ENCODE assay signal across 9 cellular contexts in genomic region chr10:103693812-103694205, GRCh38.
DNase-seq lines count a peak whose midpoint lies in the region; TF ChIP-seq lines count a peak whose summit lies in the region.
"Had no signal": no experiment of that assay in that cellular context is flagged by ENCODE, and none has a peak within 500 bp of the region (broad histone marks: within the 10 kb centered on the region; RNA-seq: fewer than 3 reads in every experiment).

No MANE protein-coding gene starts in this region.

- H3K36me3 ChIP-seq in KMS-11 (ENCODE audit: insufficient read depth) (no peaks in the 10 kb centered on the region), ovary (no peaks in the 10 kb centered on the region)

- H3K27me3 Mint-ChIP-seq in Calu3 (ENCODE audit: unreplicated experiment), result peaks cover 16% of the 10 kb centered on the region

- H3K9me3 ChIP-seq in ovary, result no peaks in the 10 kb centered on the region

- H3K4me3 ChIP-seq in KMS-11 (IDR thresholded peaks at IDR 0.05; ENCODE audit: insufficient read depth, low read depth, low read length) (no peak overlapping the region), coronary artery (peak overlapping the region; percentile 70), ovary (peak overlapping the region; percentile 33)

- H3K4me2 ChIP-seq in KMS-11, result peak overlapping the region; percentile 71

- H3K27ac ChIP-seq in KMS-11 (no peak overlapping the region), coronary artery (peak overlapping the region in 1 of 2 donors; percentile 89), ovary (no peak overlapping the region)

- CTCF ChIA-PET in Calu3 (lab: Charles Lee), result no interaction called here

- no peak for DNase-seq in Calu3
- no peak for DNase-seq in coronary artery (ENCODE audit: low spot score)
- DNase-seq in ovary, result no peak
- DNase-seq in NOMO-1 (lab: John Stamatoyannopoulos, UW; ENCODE audit: unreplicated experiment in 2 of 2), result no peak
- DNase-seq in NCI-H82 treated with DMSO at 0.1 percent for 48 hours (lab: John Stamatoyannopoulos, UW; ENCODE audit: unreplicated experiment), result no peak
- no peak for DNase-seq in cortex of kidney (lab: John Stamatoyannopoulos, UW)
- DNase-seq in effector CD8-positive, alpha-beta T cell (lab: John Stamatoyannopoulos, UW), result no peak
- DNase-seq: NCI-H2227 treated with DMSO at 0.1 percent for 48 hours had no signal

- H3K4me1 ChIP-seq in KMS-11 (ENCODE audit: low read depth, poor library complexity, severe bottlenecking) (peaks cover 36% of the 10 kb centered on the region), ovary (ENCODE audit: insufficient read depth) (peaks cover 5% of the 10 kb centered on the region)

- H2AFZ ChIP-seq in KMS-11 (ENCODE audit: low read depth), result peak overlapping the region; percentile 81; the same call in 1 of the 2 replicates

- TF ChIP-seq POLR2A in ovary (IDR thresholded peaks at IDR 0.05), result no peak

- no peaks in the 10 kb centered on the region for H3K79me2 ChIP-seq in KMS-11 (ENCODE audit: insufficient read depth, low read depth)

- H3K4me1 Mint-ChIP-seq in Calu3 (ENCODE audit: low read depth, unreplicated experiment), result peaks cover 11% of the 10 kb centered on the region

- TF ChIP-seq CTCF in Calu3 (IDR thresholded peaks at IDR 0.05; ENCODE audit: unreplicated experiment), result no peak
- TF ChIP-seq CTCF in KMS-11 (conservative IDR thresholded peaks at IDR 0.05; ENCODE audit: low read depth, low read length), result no peak
- no peak for TF ChIP-seq CTCF in coronary artery (IDR thresholded peaks at IDR 0.05)
- TF ChIP-seq CTCF in ovary (IDR thresholded peaks at IDR 0.05), result no peak

- H3K27ac Mint-ChIP-seq in Calu3 (ENCODE audit: unreplicated experiment), result no peak overlapping the region

- BruUV-seq in Calu3 (replicated peaks; lab: Mats Ljungman, UMichigan), result no TSS peak

- 33 to 44% (median 43%) methylated on average over 5 of the region's 5 CpGs for WGBS in ovary, 3 donors

- no peaks in the 10 kb centered on the region for H4K20me1 ChIP-seq in KMS-11 (ENCODE audit: insufficient read depth)

- H3K9ac ChIP-seq in KMS-11, result no peak overlapping the region

- no peak for TF ChIP-seq EP300 in ovary (IDR thresholded peaks at IDR 0.05)

- peak overlapping the region; percentile 52 for H3K4me3 Mint-ChIP-seq in Calu3 (ENCODE audit: low read depth, unreplicated experiment)

- no peaks in the 10 kb centered on the region for H3K9me3 Mint-ChIP-seq in Calu3 (ENCODE audit: low read depth, unreplicated experiment)

- intact Hi-C loops in Calu3 (cut with micrococcal nuclease; ENCODE audit: unreplicated experiment) (no loop called here), ovary (cut with DNase I) (loop anchor here in 1 of 4 donors (5.0 kb wide), 1 partner anchor 92 kb away; no protein-coding TSS in a partner anchor)

- no peaks in the 10 kb centered on the region for H3K27me3 ChIP-seq in KMS-11 (ENCODE audit: insufficient read depth, low read depth)
- no peaks in the 10 kb centered on the region for H3K27me3 ChIP-seq in ovary

- no peaks in the 10 kb centered on the region for H3K36me3 Mint-ChIP-seq in Calu3 (ENCODE audit: insufficient read depth, unreplicated experiment)
